Comparison of ENCODE assay signal across 23 cellular contexts in genomic region chr20:10495173-10495572, GRCh38.
A peak's percentile ranks its signal among the peaks of the same experiment; 100 is the strongest.
DNase-seq lines count a peak whose midpoint lies in the region; ATAC-seq, FAIRE-seq and TF ChIP-seq lines count a peak whose summit lies in the region.
"Had no signal": no experiment of that assay in that cellular context is flagged by ENCODE, and none has a peak within 500 bp of the region (broad histone marks: within the 10 kb centered on the region; RNA-seq: fewer than 3 reads in every experiment).

No MANE protein-coding gene starts in this region.

- TF ChIP-seq POLR2A in NB4 (IDR thresholded peaks at IDR 0.05; ENCODE audit: extremely low read depth, insufficient read length) (no peak), endothelial cell of umbilical vein (IDR thresholded peaks at IDR 0.05; ENCODE audit: low read depth, low read length) (no peak)

- no peaks in the 10 kb centered on the region for H3K9me1 ChIP-seq in endothelial cell of umbilical vein (replicated peaks; ENCODE audit: control insufficient read depth, extremely low read depth, insufficient read depth, low read length)

- no peak for DNase-seq in DND-41
- DNase-seq in NB4 (ENCODE audit: low read depth), result peak; percentile 59
- DNase-seq in endothelial cell of umbilical vein (ENCODE audit: low read depth, low spot score), result peak; percentile 25
- no peak for DNase-seq in ureter (ENCODE audit: low spot score)
- no peak for DNase-seq in NCI-H2107 treated with DMSO at 0.1 percent for 48 hours (lab: John Stamatoyannopoulos, UW; ENCODE audit: unreplicated experiment)
- DNase-seq in SW480 (ENCODE audit: low spot score), result no peak
- DNase-seq: activated CD4-positive, alpha-beta T cell treated with anti-CD3 and anti-CD28 coated beads, Interleukin-2, amount 10 ng/mL, durations not matched to agents 7 days and 5 days; activated CD8-positive, alpha-beta memory T cell treated with anti-CD3 and anti-CD28 coated beads, Interleukin-2, amount 50 U/mL, for 48 hours; heart left ventricle; left cardiac atrium; mammary epithelial cell; NCI-H1694; NCI-H69; RPMI8226; sigmoid colon; stomach; tibial artery; WERI-Rb-1 had no signal

- FAIRE-seq in endothelial cell of umbilical vein (lab: Jason Lieb, UNC), result no peak
- FAIRE-seq: K562 had no signal

- H3K27ac ChIP-seq in DND-41 (ENCODE audit: low read length) (peak overlapping the region; percentile 51; the same call in 1 of the 2 replicates), endothelial cell of umbilical vein (ENCODE audit: insufficient read depth, low read depth, low read length) (no peak overlapping the region)
- H3K27ac ChIP-seq: epithelial cell of prostate, heart left ventricle, sigmoid colon, stomach, tibial artery, WERI-Rb-1 had no signal

- dilution Hi-C loops in endothelial cell of umbilical vein (cut with MboI; ENCODE audit: extremely low pct_ligation_motif_present, low sequenced_read_pairs), result no loop called here

- TF ChIP-seq CTCF in DND-41 (IDR thresholded peaks at IDR 0.05; ENCODE audit: borderline replicate concordance, extremely low read depth, low read length, poor library complexity, severe bottlenecking) (no peak), NB4 (IDR thresholded peaks at IDR 0.05; ENCODE audit: low read depth, low read length) (no peak), endothelial cell of umbilical vein (IDR thresholded peaks at IDR 0.05; ENCODE audit: extremely low read depth in 1 of 2, insufficient read depth in 1 of 2, low read depth in 1 of 2, low read length in 2 of 2) (no peak)

- no TSS peak for BruUV-seq in endothelial cell of umbilical vein (replicated peaks; lab: Mats Ljungman, UMichigan)

- H2AFZ ChIP-seq in DND-41 (ENCODE audit: low read depth, low read length) (no peak overlapping the region), endothelial cell of umbilical vein (ENCODE audit: low read depth, low read length) (no peak overlapping the region)

- H3K4me2 ChIP-seq in DND-41 (ENCODE audit: insufficient read depth, low read length) (peak overlapping the region; percentile 24; the same call in 1 of the 2 replicates), endothelial cell of umbilical vein (ENCODE audit: insufficient read depth, low read length) (peak overlapping the region; percentile 46)

- CTCF ChIA-PET in endothelial cell of umbilical vein (lab: Charles Lee), result interaction anchor here (1.0 to 1.3 kb wide), 2 partner anchors 19 to 28 kb away, joined by 3 read pairs; no protein-coding TSS in a partner anchor

- H3K4me1 ChIP-seq in DND-41 (ENCODE audit: insufficient read depth, low read length) (peaks cover 46% of the 10 kb centered on the region), endothelial cell of umbilical vein (ENCODE audit: control insufficient read depth, extremely low read depth, insufficient read depth, low read length) (peaks cover 10% of the 10 kb centered on the region)
- H3K4me1 ChIP-seq: sigmoid colon, tibial artery had no signal

- H3K9ac ChIP-seq in DND-41 (ENCODE audit: low read depth, low read length), result no peak overlapping the region
- no peak overlapping the region for H3K9ac ChIP-seq in endothelial cell of umbilical vein (replicated peaks; ENCODE audit: extremely low read depth, insufficient read depth, low read length)

- POLR2A ChIA-PET in endothelial cell of umbilical vein (lab: Charles Lee), result no interaction called here

- intact Hi-C loops in endothelial cell of umbilical vein (cut with micrococcal nuclease), result no loop called here

- peaks cover 6% of the 10 kb centered on the region; the same call in 1 of the 2 replicates for H4K20me1 ChIP-seq in DND-41 (ENCODE audit: insufficient read depth, low read length)
- no peaks in the 10 kb centered on the region for H4K20me1 ChIP-seq in endothelial cell of umbilical vein (replicated peaks; ENCODE audit: control insufficient read depth, extremely low read depth, insufficient read depth, low read length)

- H3K36me3 ChIP-seq in DND-41 (ENCODE audit: insufficient read depth, low read length), result no peaks in the 10 kb centered on the region
- no peaks in the 10 kb centered on the region for H3K36me3 ChIP-seq in endothelial cell of umbilical vein (ENCODE audit: control insufficient read depth in 2 of 2, extremely low read depth in 1 of 2, insufficient read depth in 2 of 2, low read length in 2 of 2)
- H3K36me3 ChIP-seq: heart left ventricle, sigmoid colon, stomach, tibial artery, WERI-Rb-1 had no signal

- H3K79me2 ChIP-seq in DND-41 (ENCODE audit: insufficient read depth, low read length), result peaks cover 85% of the 10 kb centered on the region
- H3K79me2 ChIP-seq in endothelial cell of umbilical vein (ENCODE audit: control insufficient read depth, insufficient read depth, low read length), result no peaks in the 10 kb centered on the region

- H3K9me3 ChIP-seq in DND-41 (ENCODE audit: insufficient read depth, low read length, severe bottlenecking) (no peaks in the 10 kb centered on the region), endothelial cell of umbilical vein (replicated peaks; ENCODE audit: control insufficient read depth, insufficient read depth, low read length) (no peaks in the 10 kb centered on the region)
- H3K9me3 ChIP-seq: heart left ventricle, sigmoid colon, stomach, tibial artery had no signal

- no peak overlapping the region for H3K4me3 ChIP-seq in DND-41 (ENCODE audit: low read depth in 1 of 2, low read length in 2 of 2)
- H3K4me3 ChIP-seq in NB4 (ENCODE audit: low read depth, low read length), result no peak overlapping the region
- no peak overlapping the region for H3K4me3 ChIP-seq in endothelial cell of umbilical vein (replicated peaks in 1 of 3; ENCODE audit: insufficient read depth in 1 of 3, low read depth in 1 of 3, low read length in 3 of 3)
- H3K4me3 ChIP-seq: heart left ventricle, K562, sigmoid colon, stomach, tibial artery had no signal

- no peaks in the 10 kb centered on the region for H3K27me3 ChIP-seq in DND-41 (ENCODE audit: insufficient read depth, low read length, poor library complexity)
- H3K27me3 ChIP-seq in endothelial cell of umbilical vein (ENCODE audit: control insufficient read depth in 2 of 2, insufficient read depth in 2 of 2, low read length in 2 of 2), result no peaks in the 10 kb centered on the region
- H3K27me3 ChIP-seq: heart left ventricle, sigmoid colon, stomach, tibial artery had no signal

- peak; percentile 71 for ATAC-seq in DND-41 (ENCODE audit: insufficient read depth, low read depth)
- peak; percentile 63 for ATAC-seq in GM18907 (IDR thresholded peaks at IDR 0.05; ENCODE audit: unreplicated experiment)
- no peak for ATAC-seq in HG02970 (IDR thresholded peaks at IDR 0.05; ENCODE audit: low FRiP score, unreplicated experiment)
- ATAC-seq: activated T-helper 17 cell treated with anti-CD3 and anti-CD28 coated beads, Interleukin-2, amount 50 U/mL, for 72 hours; heart left ventricle; K562; left cardiac atrium had no signal

TF ChIP-seq in endothelial cell of umbilical vein, 7 proteins besides CTCF, POLR2A, EP300 and RAD21:
- TF ChIP-seq EZH2 (IDR thresholded peaks at IDR 0.05; ENCODE audit: borderline replicate concordance, low read depth, low read length, severe bottlenecking), result no peak
- TF ChIP-seq POLR2AphosphoS5 (IDR thresholded peaks at IDR 0.05; ENCODE audit: insufficient read depth, low read depth, low read length), result no peak
- no peak for TF ChIP-seq MYC (IDR thresholded peaks at IDR 0.05; ENCODE audit: low read depth, low read length)
- TF ChIP-seq, protein P1, sequence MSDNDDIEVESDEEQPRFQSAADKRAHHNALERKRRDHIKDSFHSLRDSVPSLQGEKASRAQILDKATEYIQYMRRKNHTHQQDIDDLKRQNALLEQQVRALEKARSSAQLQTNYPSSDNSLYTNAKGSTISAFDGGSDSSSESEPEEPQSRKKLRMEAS (IDR thresholded peaks at IDR 0.05; ENCODE audit: insufficient read depth, insufficient read length), result no peak
- TF ChIP-seq JUN (IDR thresholded peaks at IDR 0.05; ENCODE audit: borderline replicate concordance, insufficient read depth, insufficient read length, low read depth), result no peak
- no peak for TF ChIP-seq FOS (IDR thresholded peaks at IDR 0.05; ENCODE audit: borderline replicate concordance, insufficient read depth, low read length)
- no peak for TF ChIP-seq GATA2 (IDR thresholded peaks at IDR 0.05; ENCODE audit: insufficient read depth, insufficient read length, low read depth, low read length)

Comparison
In these comparisons a context has a peak if more than half of its experiments do, and no peak if none do; other contexts are left out.
1. DNase-seq: peak in NB4 (single experiment) and endothelial cell of umbilical vein (single experiment); none in DND-41 (single experiment), ureter (single experiment), NCI-H2107 treated with DMSO at 0.1 percent for 48 hours (single experiment) and SW480 (single experiment).